In the genomic region with DNA sequence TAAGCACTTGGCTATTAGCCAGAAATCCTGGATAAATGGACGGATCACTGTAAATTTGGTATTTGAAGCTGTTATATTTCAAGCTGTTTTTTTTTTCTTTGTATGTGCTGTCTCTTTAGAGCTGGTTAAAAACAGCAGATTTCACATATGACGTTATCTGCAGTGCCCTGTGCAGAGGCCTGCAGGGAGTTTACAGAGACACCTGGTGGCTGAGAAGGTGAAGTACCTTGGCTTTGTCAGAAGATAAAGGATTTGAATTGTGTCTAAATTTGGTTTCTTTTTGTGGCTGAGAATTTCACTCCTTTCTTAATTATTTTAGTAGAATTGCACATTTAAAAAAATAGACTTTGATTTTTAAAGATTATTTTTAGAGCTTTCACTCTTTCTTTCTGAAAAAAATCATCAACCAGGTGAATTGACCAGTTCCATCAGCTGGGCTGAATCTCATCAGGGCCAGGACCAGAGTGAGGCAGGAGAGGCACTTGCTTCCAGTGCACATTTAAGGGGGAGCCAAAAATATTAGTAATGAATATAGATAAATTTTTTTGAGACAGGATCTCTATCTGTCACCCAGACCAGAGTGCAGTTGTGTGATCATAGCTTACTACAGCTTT, we compare ENCODE assay signal across 8 cellular contexts. TPM values are rescaled to one million over a fixed set of nuclear protein-coding genes. Genes with fewer than 3 reads are reported as not detected.
DNase-seq lines count a peak whose midpoint lies in the region; ATAC-seq and TF ChIP-seq lines count a peak whose summit lies in the region.

No MANE protein-coding gene starts in this region.

- dilution Hi-C loops in IMR-90 (cut with HindIII; ENCODE audit: low sequenced_read_pairs, unreplicated experiment) = no loop called here

- no peak overlapping the region for H2BK120ac ChIP-seq in IMR-90 (ENCODE audit: low read depth, low read length)

- H3K4me2 ChIP-seq in IMR-90 (ENCODE audit: low read depth, low read length) = no peak overlapping the region
- no peak overlapping the region for H3K4me2 ChIP-seq in OCI-LY7 (ENCODE audit: low read length)

- H2BK5ac ChIP-seq in IMR-90 (ENCODE audit: low read depth, low read length, poor library complexity, severe bottlenecking) = no peak overlapping the region

- H3K4ac ChIP-seq in IMR-90 (ENCODE audit: low read depth, low read length) = no peak overlapping the region

- H3K79me2 ChIP-seq in OCI-LY7 (ENCODE audit: insufficient read depth, low read depth, low read length) = no peaks in the 10 kb centered on the region

- 20% methylated on average over 1 of the region's 2 CpGs; no CpG with 5 or more reads in 1 of the 2 experiments for WGBS in IMR-90 (ENCODE audit: extremely low coverage in 2 of 2, insufficient read length in 1 of 2), 2 experiments

- no peak overlapping the region for H2BK20ac ChIP-seq in IMR-90 (ENCODE audit: low read depth, low read length)

- no peak overlapping the region for H3K14ac ChIP-seq in IMR-90 (replicated peaks; ENCODE audit: low read depth, low read length)

- peaks cover 4% of the 10 kb centered on the region; the same call in 1 of the 2 replicates for H3K27me3 ChIP-seq in IMR-90 (ENCODE audit: control insufficient read depth, insufficient read depth, low read length)

- H3K79me1 ChIP-seq in IMR-90 (ENCODE audit: low read depth in 1 of 2, low read length in 2 of 2) = no peaks in the 10 kb centered on the region

- no peak overlapping the region for H2AFZ ChIP-seq in IMR-90 (replicated peaks; ENCODE audit: low read length, poor library complexity)
- H2AFZ ChIP-seq in OCI-LY7 (ENCODE audit: low read length) = peak overlapping the region; percentile 17; the same call in 1 of the 2 replicates

- no peak overlapping the region for H4K5ac ChIP-seq in IMR-90 (ENCODE audit: low read depth, low read length)

- POLR2A ChIA-PET in IMR-90 (lab: Charles Lee; ENCODE audit: unreplicated experiment) = no interaction called here
- POLR2A ChIA-PET in OCI-LY7 (lab: Charles Lee) = interaction anchor here (0.5 to 1.3 kb wide), 5 partner anchors 9 to 267 kb away, joined by 3 to 4 read pairs (median 4); no protein-coding TSS in a partner anchor

- H3K9me3 ChIP-seq in IMR-90 (ENCODE audit: control insufficient read depth, insufficient read depth, low read length) (no peaks in the 10 kb centered on the region), OCI-LY7 (ENCODE audit: low read length) (no peaks in the 10 kb centered on the region)

- H4K20me1 ChIP-seq in IMR-90 (ENCODE audit: insufficient read depth, low read length) (peaks cover 4% of the 10 kb centered on the region; the same call in 1 of the 2 replicates), OCI-LY7 (ENCODE audit: insufficient read depth, low read length) (no peaks in the 10 kb centered on the region)

- no peak overlapping the region for H3K56ac ChIP-seq in IMR-90 (ENCODE audit: extremely low read depth, insufficient read depth, low read length)

- no peaks in the 10 kb centered on the region for H3K9me2 ChIP-seq in OCI-LY7 (ENCODE audit: insufficient read depth, low read length)

- no peaks in the 10 kb centered on the region for H3K36me3 ChIP-seq in IMR-90 (ENCODE audit: control insufficient read depth, insufficient read depth, low read length)
- no peaks in the 10 kb centered on the region for H3K36me3 ChIP-seq in OCI-LY7 (ENCODE audit: insufficient read depth, low read length)

- BruUV-seq in IMR-90 (replicated peaks; lab: Mats Ljungman, UMichigan) (no TSS peak), OCI-LY7 (replicated peaks; lab: Mats Ljungman, UMichigan) (no TSS peak)

- peak; percentile 75 for DNase-seq in GM03348 (ENCODE audit: low spot score)
- DNase-seq in IMR-90 = peak; percentile 72
- peak; percentile 85 for DNase-seq in OCI-LY7 (ENCODE audit: low spot score)
- peak; percentile 49 for DNase-seq in activated gamma-delta T cell treated with anti-CD3 and anti-CD28 coated beads, Interleukin-2, amount 50 U/mL, for 16 hours (ENCODE audit: low read depth)
- DNase-seq in germinal center (ENCODE audit: low spot score) = peak; percentile 81
- peak; percentile 62 for DNase-seq in retina

- in situ Hi-C loops in IMR-90 (cut with MboI; ENCODE audit: low sequenced_read_pairs) = no loop called here

- ATAC-seq in GM21619 (IDR thresholded peaks at IDR 0.05; ENCODE audit: unreplicated experiment) (peak; percentile 92), IMR-90 (ENCODE audit: low read depth) (peak; percentile 77), HG02970 (IDR thresholded peaks at IDR 0.05; ENCODE audit: low FRiP score, unreplicated experiment) (no peak)

- H3K4me3 ChIP-seq in IMR-90 (ENCODE audit: insufficient read depth, low read depth, low read length) (no peak overlapping the region), OCI-LY7 (ENCODE audit: low read depth, low read length, poor library complexity, severe bottlenecking) (no peak overlapping the region)

- H3K27ac ChIP-seq in IMR-90 (ENCODE audit: insufficient read depth, low read length) = no peak overlapping the region
- no peak overlapping the region for H3K27ac ChIP-seq in OCI-LY7 (ENCODE audit: low read depth, low read length, poor library complexity, severe bottlenecking)

- peaks cover 4% of the 10 kb centered on the region; the same call in 1 of the 2 replicates for H3K4me1 ChIP-seq in IMR-90 (ENCODE audit: control insufficient read depth, insufficient read depth, low read length)
- H3K4me1 ChIP-seq in OCI-LY7 (ENCODE audit: insufficient read depth, low read length, poor library complexity, severe bottlenecking) = peaks cover 4% of the 10 kb centered on the region

- no peak overlapping the region for H4K8ac ChIP-seq in IMR-90 (ENCODE audit: low read depth in 2 of 2, low read length in 2 of 2)

- H3K18ac ChIP-seq in IMR-90 (ENCODE audit: low read depth, low read length) = no peak overlapping the region

- no peak overlapping the region for H3K23ac ChIP-seq in IMR-90 (ENCODE audit: low read depth, low read length)

- TF ChIP-seq POLR2A in IMR-90 (IDR thresholded peaks at IDR 0.05; ENCODE audit: low read depth, low read length) = no peak

- H2AK9ac ChIP-seq in IMR-90 (replicated peaks; ENCODE audit: low read depth, low read length, poor library complexity) = no peak overlapping the region

- H3K9me1 ChIP-seq in IMR-90 (ENCODE audit: insufficient read depth, low read length) = peaks cover 5% of the 10 kb centered on the region

- no peak overlapping the region for H2AK5ac ChIP-seq in IMR-90 (ENCODE audit: low read depth, low read length)

- TF ChIP-seq RAD21 in IMR-90 (IDR thresholded peaks at IDR 0.05; ENCODE audit: low read length) = peak; percentile 77

- H3K9ac ChIP-seq in IMR-90 (ENCODE audit: low read depth, low read length) = no peak overlapping the region

- H2BK15ac ChIP-seq in IMR-90 (ENCODE audit: low read depth, low read length) = no peak overlapping the region

- H4K91ac ChIP-seq in IMR-90 (ENCODE audit: insufficient read depth, low read depth, low read length) = no peak overlapping the region

- CTCF ChIA-PET in IMR-90 (lab: Yijun Ruan, JAX) = interaction anchor here (0.7 to 2.0 kb wide), 6 partner anchors 9 to 301 kb away, joined by 3 to 13 read pairs (median 3); a partner anchor contains a TSS
- CTCF ChIA-PET in OCI-LY7 (lab: Charles Lee; ENCODE audit: unreplicated experiment) = interaction anchor here (0.6 to 1.1 kb wide), 4 partner anchors 9 to 269 kb away, joined by 4 to 7 read pairs (median 4); a partner anchor contains a TSS

- intact Hi-C loops in IMR-90 (cut with micrococcal nuclease) (loop anchor here (5.0 kb wide), 1 partner anchor 392 kb away; no protein-coding TSS in a partner anchor), OCI-LY7 (cut with micrococcal nuclease; ENCODE audit: unreplicated experiment) (loop anchor here (1.0 to 5.0 kb wide), 4 partner anchors 175 to 393 kb away; a partner anchor contains a TSS)

- TF ChIP-seq CTCF in IMR-90 (conservative IDR thresholded peaks at IDR 0.05; ENCODE audit: low read depth, low read length) (peak; percentile 76), OCI-LY7 (conservative IDR thresholded peaks at IDR 0.05; ENCODE audit: low read length) (peak; percentile 99)

TF ChIP-seq in IMR-90, 13 proteins besides CTCF, POLR2A, EP300 and RAD21:
- no peak for TF ChIP-seq NFE2L2 (IDR thresholded peaks at IDR 0.05; ENCODE audit: low read depth, low read length)
- TF ChIP-seq SMC3 (IDR thresholded peaks at IDR 0.05; ENCODE audit: low read depth, low read length) = peak; percentile 75

RNA-seq across cellular contexts. Expression of a gene that starts 9.6 kb away (rescaled TPM):
- not detected in 2 replicates for total RNA-seq in IMR-90 (2012; rRNA removed)
- not detected in 2 replicates for polyA plus RNA-seq in IMR-90 (2012; rRNA removed)
- not detected in 2 replicates for polyA plus RNA-seq in IMR-90 (2012; cell fraction: cytosol; rRNA removed)
- not detected in 2 replicates for polyA plus RNA-seq in IMR-90 (2012; cell fraction: nucleus; rRNA removed; ENCODE audit: low replicate concordance)
- total RNA-seq in OCI-LY7 (2014; rRNA removed; shearing (Covaris generic)) = not detected in 2 replicates
- not detected in 2 replicates for total RNA-seq in OCI-LY7 (2022)
